11 cellular contexts compared by ENCODE assay signal in the genomic region with DNA sequence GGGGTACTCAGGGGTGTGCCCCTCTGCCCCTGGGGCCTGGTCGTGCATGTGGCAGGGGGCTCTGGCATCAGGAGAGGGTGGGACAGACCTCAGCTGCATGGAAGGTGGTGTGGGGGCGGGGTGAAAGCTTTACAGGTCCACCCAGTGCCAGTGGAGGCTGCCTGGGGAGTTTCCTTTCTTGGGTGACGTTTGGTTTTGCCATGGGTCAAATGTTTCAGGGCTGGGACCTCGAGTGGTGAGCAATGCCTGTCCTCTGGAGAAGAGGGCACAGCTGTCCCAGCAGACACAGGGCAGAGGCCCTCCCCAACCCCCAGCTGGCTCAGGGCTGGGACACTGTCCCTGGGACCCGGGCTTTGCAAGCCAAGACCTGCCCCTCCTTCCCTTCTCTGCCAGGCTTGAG. TPM values are rescaled to one million over a fixed set of nuclear protein-coding genes. Genes with fewer than 3 reads are reported as not detected.
DNase-seq lines count a peak whose midpoint lies in the region; ATAC-seq and TF ChIP-seq lines count a peak whose summit lies in the region.
"Had no signal": no experiment of that assay in that cellular context is flagged by ENCODE, and none has a peak within 500 bp of the region (broad histone marks: within the 10 kb centered on the region; RNA-seq: fewer than 3 reads in every experiment).

No MANE protein-coding gene starts in this region.

- POLR2A ChIA-PET in CD4-positive, alpha-beta T cell (lab: Charles Lee), result no interaction called here
- POLR2A ChIA-PET in activated CD8-positive, alpha-beta T cell treated with anti-CD3 and anti-CD28 coated beads, Interleukin-2, amount 10 ng/mL, durations not matched to agents 7 days and 5 days (lab: Charles Lee), result no interaction called here

- H3K36me3 Mint-ChIP-seq in CD4-positive, alpha-beta T cell (ENCODE audit: low read depth), result no peaks in the 10 kb centered on the region
- no peaks in the 10 kb centered on the region for H3K36me3 Mint-ChIP-seq in activated CD8-positive, alpha-beta T cell treated with anti-CD3 and anti-CD28 coated beads, Interleukin-2, amount 10 ng/mL, durations not matched to agents 7 days and 5 days (ENCODE audit: low read depth)
- H3K36me3 Mint-ChIP-seq in T-helper 2 cell treated with Interferon-gamma antibody and Interleukin-4, amounts not matched to agents 5 μg/mL and 100 μg/mL, for 36 hours (ENCODE audit: low read depth), result no peaks in the 10 kb centered on the region

- 31% methylated on average over 5 of the region's 5 CpGs for WGBS in right cardiac atrium
- WGBS in sigmoid colon, 2 donors, result 12 to 45% methylated on average over 5 of the region's 5 CpGs

- in situ Hi-C loops in T47D (cut with HindIII; ENCODE audit: low pct_unique_long_range_greater_than_20kb, low sequenced_read_pairs), result no loop called here

- CTCF ChIA-PET in CD4-positive, alpha-beta T cell (lab: Charles Lee), result no interaction called here
- CTCF ChIA-PET in activated CD8-positive, alpha-beta T cell treated with anti-CD3 and anti-CD28 coated beads, Interleukin-2, amount 10 ng/mL, durations not matched to agents 7 days and 5 days (lab: Charles Lee), result no interaction called here

- no peak for TF ChIP-seq CTCF in CD4-positive, alpha-beta T cell (IDR thresholded peaks at IDR 0.05)
- no peak for TF ChIP-seq CTCF in sigmoid colon (IDR thresholded peaks at IDR 0.05)

- DNase-seq in CD4-positive, alpha-beta T cell, result no peak
- peak; percentile 61 to 65 for DNase-seq in T47D (ENCODE audit: low read depth in 1 of 2, low spot score in 1 of 2)
- peak; percentile 33 to 62 (median 60) for DNase-seq in right cardiac atrium
- DNase-seq in sigmoid colon, result no peak
- no peak for DNase-seq in activated CD8-positive, alpha-beta T cell treated with anti-CD3 and anti-CD28 coated beads, Interleukin-2, amount 10 ng/mL, durations not matched to agents 7 days and 5 days
- DNase-seq in T-helper 2 cell treated with Interferon-gamma antibody and Interleukin-4, amounts not matched to agents 5 μg/mL and 100 μg/mL, for 36 hours (ENCODE audit: low spot score), result no peak
- DNase-seq in DMS114 treated with DMSO at 0.1 percent for 48 hours (lab: John Stamatoyannopoulos, UW; ENCODE audit: unreplicated experiment), result no peak
- DNase-seq: activated CD4-positive, alpha-beta T cell treated with anti-CD3 and anti-CD28 coated beads, Interleukin-2, amount 50 U/mL, for 4 hours had no signal

- intact Hi-C loops in CD4-positive, alpha-beta T cell (cut with DNase I, micrococcal nuclease), result loop anchor here in 1 of 2 experiments (2.0 to 10.0 kb wide), 5 partner anchors 62 to 1175 kb away; partner anchors contain the start of genes BRD3OS and MRPS2
- intact Hi-C loops in right cardiac atrium (cut with DNase I), result loop anchor here (5.0 to 10.0 kb wide), 3 partner anchors 107 to 163 kb away; no protein-coding TSS in a partner anchor
- intact Hi-C loops in sigmoid colon (cut with DNase I), result loop anchor here (2.0 to 10.0 kb wide), 4 partner anchors 35 to 405 kb away; no protein-coding TSS in a partner anchor

- H3K27me3 Mint-ChIP-seq in CD4-positive, alpha-beta T cell, result no peaks in the 10 kb centered on the region
- peaks cover 18% of the 10 kb centered on the region for H3K27me3 Mint-ChIP-seq in activated CD8-positive, alpha-beta T cell treated with anti-CD3 and anti-CD28 coated beads, Interleukin-2, amount 10 ng/mL, durations not matched to agents 7 days and 5 days (ENCODE audit: low read depth)
- H3K27me3 Mint-ChIP-seq in T-helper 2 cell treated with Interferon-gamma antibody and Interleukin-4, amounts not matched to agents 5 μg/mL and 100 μg/mL, for 36 hours (ENCODE audit: low read depth), result peaks cover 24% of the 10 kb centered on the region
- H3K27me3 Mint-ChIP-seq: B cell had no signal

- no peaks in the 10 kb centered on the region for H3K9me3 ChIP-seq in CD4-positive, alpha-beta T cell (ENCODE audit: control insufficient read depth, low read length)
- H3K9me3 ChIP-seq in right cardiac atrium (ENCODE audit: control insufficient read depth, low read length) (no peaks in the 10 kb centered on the region), sigmoid colon (no peaks in the 10 kb centered on the region)

- no peak overlapping the region for H3K4me3 ChIP-seq in right cardiac atrium (ENCODE audit: low read length)
- H3K4me3 ChIP-seq in sigmoid colon, result peak overlapping the region in 3 of 4 donors; percentile 83 to 88 (median 84)
- H3K4me3 ChIP-seq: SJSA1 had no signal

- no peak for ATAC-seq in CD4-positive, alpha-beta T cell (ENCODE audit: poor library complexity)
- no peak for ATAC-seq in right cardiac atrium
- ATAC-seq in activated CD8-positive, alpha-beta T cell treated with anti-CD3 and anti-CD28 coated beads, Interleukin-2, amount 10 ng/mL, durations not matched to agents 7 days and 5 days, result no peak
- no peak for ATAC-seq in GM18861 (IDR thresholded peaks at IDR 0.05; ENCODE audit: unreplicated experiment)

- H3K4me1 ChIP-seq in right cardiac atrium (ENCODE audit: control insufficient read depth, insufficient read depth, low read length) (peaks cover 40% of the 10 kb centered on the region), sigmoid colon (peaks cover 0 to 89% (median 80%) of the 10 kb centered on the region in 4 donors)

- TF ChIP-seq POLR2A in sigmoid colon (IDR thresholded peaks at IDR 0.05), result no peak

- H3K27me3 ChIP-seq in CD4-positive, alpha-beta T cell (ENCODE audit: control insufficient read depth, insufficient read depth, low read length), result no peaks in the 10 kb centered on the region
- H3K27me3 ChIP-seq in right cardiac atrium (ENCODE audit: control insufficient read depth, insufficient read depth), result no peaks in the 10 kb centered on the region
- H3K27me3 ChIP-seq in sigmoid colon, result no peaks in the 10 kb centered on the region
- H3K27me3 ChIP-seq: SJSA1 had no signal

- no peaks in the 10 kb centered on the region for H3K4me1 Mint-ChIP-seq in CD4-positive, alpha-beta T cell (ENCODE audit: low read depth)
- no peaks in the 10 kb centered on the region for H3K4me1 Mint-ChIP-seq in activated CD8-positive, alpha-beta T cell treated with anti-CD3 and anti-CD28 coated beads, Interleukin-2, amount 10 ng/mL, durations not matched to agents 7 days and 5 days (ENCODE audit: low read depth)
- no peaks in the 10 kb centered on the region for H3K4me1 Mint-ChIP-seq in T-helper 2 cell treated with Interferon-gamma antibody and Interleukin-4, amounts not matched to agents 5 μg/mL and 100 μg/mL, for 36 hours (ENCODE audit: low read depth)

- H3K9me3 Mint-ChIP-seq in CD4-positive, alpha-beta T cell, result no peaks in the 10 kb centered on the region
- H3K9me3 Mint-ChIP-seq in activated CD8-positive, alpha-beta T cell treated with anti-CD3 and anti-CD28 coated beads, Interleukin-2, amount 10 ng/mL, durations not matched to agents 7 days and 5 days (ENCODE audit: insufficient read depth), result no peaks in the 10 kb centered on the region
- no peaks in the 10 kb centered on the region for H3K9me3 Mint-ChIP-seq in T-helper 2 cell treated with Interferon-gamma antibody and Interleukin-4, amounts not matched to agents 5 μg/mL and 100 μg/mL, for 36 hours

- TF ChIP-seq EP300 in sigmoid colon (IDR thresholded peaks at IDR 0.05), result no peak

- no peak overlapping the region for H3K27ac Mint-ChIP-seq in CD4-positive, alpha-beta T cell
- H3K27ac Mint-ChIP-seq in activated CD8-positive, alpha-beta T cell treated with anti-CD3 and anti-CD28 coated beads, Interleukin-2, amount 10 ng/mL, durations not matched to agents 7 days and 5 days, result no peak overlapping the region
- H3K27ac Mint-ChIP-seq in T-helper 2 cell treated with Interferon-gamma antibody and Interleukin-4, amounts not matched to agents 5 μg/mL and 100 μg/mL, for 36 hours, result no peak overlapping the region

- H3K36me3 ChIP-seq in sigmoid colon, result no peaks in the 10 kb centered on the region

- peak overlapping the region; percentile 60 for H3K4me3 Mint-ChIP-seq in CD4-positive, alpha-beta T cell
- H3K4me3 Mint-ChIP-seq in activated CD8-positive, alpha-beta T cell treated with anti-CD3 and anti-CD28 coated beads, Interleukin-2, amount 10 ng/mL, durations not matched to agents 7 days and 5 days, result no peak overlapping the region
- H3K4me3 Mint-ChIP-seq in T-helper 2 cell treated with Interferon-gamma antibody and Interleukin-4, amounts not matched to agents 5 μg/mL and 100 μg/mL, for 36 hours, result no peak overlapping the region
- H3K4me3 Mint-ChIP-seq: B cell had no signal

- no peak overlapping the region for H3K27ac ChIP-seq in CD4-positive, alpha-beta T cell (ENCODE audit: low read depth, low read length)
- peak overlapping the region; percentile 39 for H3K27ac ChIP-seq in right cardiac atrium (ENCODE audit: low read length)
- H3K27ac ChIP-seq in sigmoid colon, result peak overlapping the region; percentile 83 to 90 (median 88)
- H3K27ac ChIP-seq: SJSA1 had no signal

RNA-seq across cellular contexts. Expression of gene RXRA, which starts 3.6 kb away (rescaled TPM):
- total RNA-seq in CD4-positive, alpha-beta T cell, result 1 to 10 TPM; 7.3 to 8.4 TPM
- 10 to 100 TPM; 48.1 to 72.3 (median 61.7) TPM for total RNA-seq in right cardiac atrium
- polyA plus RNA-seq in right cardiac atrium, result 66.0 TPM
- total RNA-seq in sigmoid colon, result 10 to 100 TPM; 26.7 to 49.0 (median 31.4) TPM
- polyA plus RNA-seq in sigmoid colon, result 10 to 100 TPM; 27.6 to 50.8 (median 38.4) TPM
- total RNA-seq in activated CD8-positive, alpha-beta T cell treated with anti-CD3 and anti-CD28 coated beads, Interleukin-2, amount 10 ng/mL, durations not matched to agents 7 days and 5 days, result 1 to 10 TPM; 3.8 to 4.2 TPM

Comparison
In these comparisons a context has a peak if more than half of its experiments do, and no peak if none do; other contexts are left out.
1. DNase-seq: peak in T47D (2 of 2) and right cardiac atrium (3 of 3); none in CD4-positive, alpha-beta T cell (0 of 10), sigmoid colon (single experiment), activated CD8-positive, alpha-beta T cell treated with anti-CD3 and anti-CD28 coated beads, Interleukin-2, amount 10 ng/mL, durations not matched to agents 7 days and 5 days (single experiment), T-helper 2 cell treated with Interferon-gamma antibody and Interleukin-4, amounts not matched to agents 5 μg/mL and 100 μg/mL, for 36 hours (single experiment) and DMS114 treated with DMSO at 0.1 percent for 48 hours (single experiment).